In genomic region chr1:53062731-53063591, GRCh38 we compare ENCODE assay signal across 10 cellular contexts. TPM values are rescaled to one million over a fixed set of nuclear protein-coding genes. Genes with fewer than 3 reads are reported as not detected.
A peak's percentile ranks its signal among the peaks of the same experiment; 100 is the strongest.
DNase-seq lines count a peak whose midpoint lies in the region; ATAC-seq and TF ChIP-seq lines count a peak whose summit lies in the region.
"Had no signal": no experiment of that assay in that cellular context is flagged by ENCODE, and none has a peak within 500 bp of the region (broad histone marks: within the 10 kb centered on the region; RNA-seq: fewer than 3 reads in every experiment).

No MANE protein-coding gene starts in this region.

- no peaks in the 10 kb centered on the region for H3K79me2 ChIP-seq in Karpas-422 (ENCODE audit: low read length)

- peaks cover 97% of the 10 kb centered on the region for H3K27me3 ChIP-seq in endodermal cell (ENCODE audit: control insufficient read depth, insufficient read depth, low read length, poor library complexity, severe bottlenecking)
- H3K27me3 ChIP-seq in mucosa of rectum (ENCODE audit: control insufficient read depth in 2 of 2, insufficient read depth in 2 of 2, low read length in 2 of 2), result peaks cover 17 to 35% of the 10 kb centered on the region in 2 donors
- peaks cover 0 to 8% of the 10 kb centered on the region in 2 donors for H3K27me3 ChIP-seq in tibial artery
- no peaks in the 10 kb centered on the region for H3K27me3 ChIP-seq in Karpas-422 (ENCODE audit: low read length)

- no peak for ATAC-seq in activated CD8-positive, alpha-beta T cell treated with anti-CD3 and anti-CD28 coated beads for 36 hours
- ATAC-seq in activated CD8-positive, alpha-beta T cell treated with anti-CD3 and anti-CD28 coated beads, Interleukin-2, amount 10 ng/mL, durations not matched to agents 7 days and 5 days, result no peak

- no peaks in the 10 kb centered on the region for H3K9me3 Mint-ChIP-seq in activated CD8-positive, alpha-beta T cell treated with anti-CD3 and anti-CD28 coated beads for 36 hours
- H3K9me3 Mint-ChIP-seq in activated CD8-positive, alpha-beta T cell treated with anti-CD3 and anti-CD28 coated beads, Interleukin-2, amount 10 ng/mL, durations not matched to agents 7 days and 5 days (ENCODE audit: insufficient read depth), result no peaks in the 10 kb centered on the region
- no peaks in the 10 kb centered on the region for H3K9me3 Mint-ChIP-seq in endodermal cell

- POLR2A ChIA-PET in activated CD8-positive, alpha-beta T cell treated with anti-CD3 and anti-CD28 coated beads for 36 hours (lab: Charles Lee), result interaction anchor here (0.6 to 0.9 kb wide), 2 partner anchors 16 to 1193 kb away, joined by 3 read pairs; no protein-coding TSS in a partner anchor
- POLR2A ChIA-PET in activated CD8-positive, alpha-beta T cell treated with anti-CD3 and anti-CD28 coated beads, Interleukin-2, amount 10 ng/mL, durations not matched to agents 7 days and 5 days (lab: Charles Lee), result no interaction called here

- H2AFZ ChIP-seq in Karpas-422 (ENCODE audit: low read length), result no peak overlapping the region

- H4K20me1 ChIP-seq in Karpas-422 (ENCODE audit: insufficient read depth, low read depth, low read length), result no peaks in the 10 kb centered on the region

- H3K4me1 ChIP-seq in endodermal cell (ENCODE audit: control insufficient read depth, insufficient read depth, low read length) (peaks cover 5% of the 10 kb centered on the region), mucosa of rectum (ENCODE audit: control insufficient read depth in 2 of 2, insufficient read depth in 2 of 2, low read length in 2 of 2) (peaks cover 2 to 3% of the 10 kb centered on the region in 2 donors), tibial artery (peaks cover 0 to 25% (median 22%) of the 10 kb centered on the region in 4 donors), Karpas-422 (ENCODE audit: low read length) (no peaks in the 10 kb centered on the region)

- no peaks in the 10 kb centered on the region for H3K9me2 ChIP-seq in Karpas-422 (replicated peaks; ENCODE audit: insufficient read depth, low read length)

- H3K4me3 Mint-ChIP-seq in activated CD8-positive, alpha-beta T cell treated with anti-CD3 and anti-CD28 coated beads for 36 hours, result peak overlapping the region; percentile 30
- no peak overlapping the region for H3K4me3 Mint-ChIP-seq in activated CD8-positive, alpha-beta T cell treated with anti-CD3 and anti-CD28 coated beads, Interleukin-2, amount 10 ng/mL, durations not matched to agents 7 days and 5 days
- peak overlapping the region; percentile 59 for H3K4me3 Mint-ChIP-seq in endodermal cell

- H3K4me2 ChIP-seq in Karpas-422 (ENCODE audit: low read depth, low read length, poor library complexity, severe bottlenecking), result no peak overlapping the region

- H3K27me3 Mint-ChIP-seq in activated CD8-positive, alpha-beta T cell treated with anti-CD3 and anti-CD28 coated beads for 36 hours, result peaks cover 36% of the 10 kb centered on the region
- peaks cover 52% of the 10 kb centered on the region for H3K27me3 Mint-ChIP-seq in activated CD8-positive, alpha-beta T cell treated with anti-CD3 and anti-CD28 coated beads, Interleukin-2, amount 10 ng/mL, durations not matched to agents 7 days and 5 days (ENCODE audit: low read depth)
- peaks cover 82% of the 10 kb centered on the region for H3K27me3 Mint-ChIP-seq in endodermal cell (ENCODE audit: insufficient read depth)

- H3K27ac ChIP-seq in endodermal cell (ENCODE audit: low read depth, low read length) (no peak overlapping the region), mucosa of rectum (ENCODE audit: low read depth in 2 of 2, low read length in 2 of 2) (no peak overlapping the region), tibial artery (peak overlapping the region; percentile 68 to 72), Karpas-422 (ENCODE audit: low read length) (no peak overlapping the region)

- no peak overlapping the region for H3K27ac Mint-ChIP-seq in activated CD8-positive, alpha-beta T cell treated with anti-CD3 and anti-CD28 coated beads for 36 hours
- no peak overlapping the region for H3K27ac Mint-ChIP-seq in activated CD8-positive, alpha-beta T cell treated with anti-CD3 and anti-CD28 coated beads, Interleukin-2, amount 10 ng/mL, durations not matched to agents 7 days and 5 days
- H3K27ac Mint-ChIP-seq in endodermal cell, result no peak overlapping the region

- CTCF ChIA-PET in activated CD8-positive, alpha-beta T cell treated with anti-CD3 and anti-CD28 coated beads for 36 hours (lab: Charles Lee), result no interaction called here
- CTCF ChIA-PET in activated CD8-positive, alpha-beta T cell treated with anti-CD3 and anti-CD28 coated beads, Interleukin-2, amount 10 ng/mL, durations not matched to agents 7 days and 5 days (lab: Charles Lee), result no interaction called here

- H3K4me1 Mint-ChIP-seq in activated CD8-positive, alpha-beta T cell treated with anti-CD3 and anti-CD28 coated beads for 36 hours (ENCODE audit: low read depth), result peaks cover 4% of the 10 kb centered on the region
- H3K4me1 Mint-ChIP-seq in activated CD8-positive, alpha-beta T cell treated with anti-CD3 and anti-CD28 coated beads, Interleukin-2, amount 10 ng/mL, durations not matched to agents 7 days and 5 days (ENCODE audit: low read depth), result peaks cover 2% of the 10 kb centered on the region
- H3K4me1 Mint-ChIP-seq in endodermal cell, result peaks cover 4% of the 10 kb centered on the region

- no peak for DNase-seq in activated CD8-positive, alpha-beta T cell treated with anti-CD3 and anti-CD28 coated beads for 36 hours
- no peak for DNase-seq in activated CD8-positive, alpha-beta T cell treated with anti-CD3 and anti-CD28 coated beads, Interleukin-2, amount 10 ng/mL, durations not matched to agents 7 days and 5 days
- peak; percentile 81 for DNase-seq in endodermal cell
- DNase-seq in tibial artery, result peak in 1 of 2 donors; percentile 65
- DNase-seq in NCI-H2029 treated with DMSO at 0.1 percent for 48 hours (lab: John Stamatoyannopoulos, UW), result no peak
- DNase-seq in T-helper 1 cell, result no peak
- DNase-seq in Karpas-422, result no peak
- DNase-seq: activated CD4-positive, alpha-beta T cell treated with anti-CD3 and anti-CD28 coated beads for 4 hours; NCI-H1105 treated with DMSO at 0.1 percent for 48 hours had no signal

- intact Hi-C loops in activated CD8-positive, alpha-beta T cell treated with anti-CD3 and anti-CD28 coated beads for 36 hours (cut with micrococcal nuclease), result no loop called here
- intact Hi-C loops in tibial artery (cut with DNase I; ENCODE audit: low total_unique reads), result no loop called here

- H3K36me3 ChIP-seq in endodermal cell (ENCODE audit: control insufficient read depth, insufficient read depth, low read length) (no peaks in the 10 kb centered on the region), mucosa of rectum (ENCODE audit: control insufficient read depth in 2 of 2, insufficient read depth in 2 of 2, low read length in 2 of 2) (no peaks in the 10 kb centered on the region), tibial artery (no peaks in the 10 kb centered on the region), Karpas-422 (ENCODE audit: insufficient read depth, low read length) (no peaks in the 10 kb centered on the region)

- H3K9me3 ChIP-seq in endodermal cell (ENCODE audit: control insufficient read depth, low read length) (no peaks in the 10 kb centered on the region), mucosa of rectum (ENCODE audit: control insufficient read depth in 2 of 2, low read length in 2 of 2) (no peaks in the 10 kb centered on the region), tibial artery (no peaks in the 10 kb centered on the region), Karpas-422 (ENCODE audit: low read length) (no peaks in the 10 kb centered on the region)

- no peak for TF ChIP-seq CTCF in activated CD8-positive, alpha-beta T cell treated with anti-CD3 and anti-CD28 coated beads for 36 hours (IDR thresholded peaks at IDR 0.05)
- peak; percentile 29 for TF ChIP-seq CTCF in endodermal cell (conservative IDR thresholded peaks at IDR 0.05)
- no peak for TF ChIP-seq CTCF in tibial artery (IDR thresholded peaks at IDR 0.05)

- no peak overlapping the region for H3K9ac ChIP-seq in endodermal cell (ENCODE audit: extremely low read depth, low read length, poor library complexity, severe bottlenecking)
- peak overlapping the region in 1 of 2 donors; percentile 51 for H3K9ac ChIP-seq in mucosa of rectum (ENCODE audit: low read depth in 1 of 2, low read length in 2 of 2)
- H3K9ac ChIP-seq in Karpas-422 (ENCODE audit: low read length), result no peak overlapping the region

- no peaks in the 10 kb centered on the region for H3K36me3 Mint-ChIP-seq in activated CD8-positive, alpha-beta T cell treated with anti-CD3 and anti-CD28 coated beads for 36 hours (ENCODE audit: low read depth)
- H3K36me3 Mint-ChIP-seq in activated CD8-positive, alpha-beta T cell treated with anti-CD3 and anti-CD28 coated beads, Interleukin-2, amount 10 ng/mL, durations not matched to agents 7 days and 5 days (ENCODE audit: low read depth), result no peaks in the 10 kb centered on the region
- H3K36me3 Mint-ChIP-seq in endodermal cell (ENCODE audit: low read depth), result no peaks in the 10 kb centered on the region

- H3K4me3 ChIP-seq in endodermal cell (ENCODE audit: low read length), result peak overlapping the region; percentile 69
- peak overlapping the region; percentile 23 to 43 for H3K4me3 ChIP-seq in mucosa of rectum (ENCODE audit: low read length in 2 of 2)
- H3K4me3 ChIP-seq in tibial artery, result peak overlapping the region; percentile 64 to 70
- no peak overlapping the region for H3K4me3 ChIP-seq in Karpas-422 (ENCODE audit: low read length)

- WGBS in endodermal cell (ENCODE audit: insufficient coverage in 1 of 2, insufficient read length in 1 of 2), 2 experiments, result 13 to 18% methylated on average over 31 to 58 of the region's 58 CpGs

RNA-seq across cellular contexts. Expression of gene PODN, which starts 0.9 kb away (rescaled TPM):
- not detected for total RNA-seq in activated CD8-positive, alpha-beta T cell treated with anti-CD3 and anti-CD28 coated beads for 36 hours
- not detected for total RNA-seq in activated CD8-positive, alpha-beta T cell treated with anti-CD3 and anti-CD28 coated beads, Interleukin-2, amount 10 ng/mL, durations not matched to agents 7 days and 5 days
- total RNA-seq in endodermal cell, result 1 to 10 TPM; 3.0 to 3.6 TPM
- 0.53 TPM for polyA plus RNA-seq in endodermal cell (2013, experiment 1 of 2)
- polyA plus RNA-seq in endodermal cell (2013, experiment 2 of 2), result 0.70 TPM
- total RNA-seq in Karpas-422 (2014; rRNA removed; shearing (Covaris generic); ENCODE audit: low replicate concordance), result not detected in 2 replicates

Comparison
In these comparisons a context has a peak if more than half of its experiments do, and no peak if none do; other contexts are left out.
1. H3K27ac ChIP-seq: peak in tibial artery (2 of 2); none in endodermal cell (single experiment), mucosa of rectum (0 of 2) and Karpas-422 (single experiment).